ENCODE assay signal across 16 cellular contexts in genomic region chr5:445591-445990, GRCh38. TPM values are rescaled to one million over a fixed set of nuclear protein-coding genes. Genes with fewer than 3 reads are reported as not detected.
A peak's percentile ranks its signal among the peaks of the same experiment; 100 is the strongest.
DNase-seq lines count a peak whose midpoint lies in the region; ATAC-seq and TF ChIP-seq lines count a peak whose summit lies in the region.
"Had no signal": no experiment of that assay in that cellular context is flagged by ENCODE, and none has a peak within 500 bp of the region (broad histone marks: within the 10 kb centered on the region; RNA-seq: fewer than 3 reads in every experiment).

No MANE protein-coding gene starts in this region.

- no peak for DNase-seq in activated naive CD8-positive, alpha-beta T cell treated with anti-CD3 and anti-CD28 coated beads, Interleukin-2, amount 50 U/mL, for 24 hours
- DNase-seq in HCT116 (ENCODE audit: low read depth, low spot score) = no peak
- DNase-seq in stimulated activated effector memory CD8-positive, alpha-beta T cell treated with anti-CD3 and anti-CD28 coated beads, Interleukin-12 subunit alpha, Interleukin-12 subunit beta, amount 100 ng/mL, for 72 hours (ENCODE audit: low spot score in 2 of 2) = no peak
- no peak for DNase-seq in RPMI8226
- DNase-seq: activated CD4-positive, alpha-beta T cell treated with anti-CD3 and anti-CD28 coated beads, Interleukin-2, amount 50 U/mL, for 4 hours; activated gamma-delta T cell treated with Interleukin-2 at 50 U/mL for 16 hours; erythroblast; H7; NCI-H1694; NCI-H226; NK-92 treated with Interleukin-12 subunit alpha and Interleukin-12 subunit beta, amount 100 ng/mL, for 24 hours had no signal

- no TSS peak for BruUV-seq in HCT116 (replicated peaks; lab: Mats Ljungman, UMichigan)

- 0 out of 2 replicates have a peak overlapping the region, but pooled peaks have one; percentile 5 for H3K27ac ChIP-seq in HCT116 (ENCODE audit: low read depth, low read length)
- H3K27ac ChIP-seq: body of pancreas had no signal

- H4K20me1 ChIP-seq in HCT116 (ENCODE audit: insufficient read depth) = 0 out of 2 replicates have a peak, but pooled peaks cover 3% of the 10 kb centered on the region

- H3K9me2 ChIP-seq in HCT116 (ENCODE audit: insufficient read depth) = no peaks in the 10 kb centered on the region

- peaks cover 26% of the 10 kb centered on the region for H3K36me3 Mint-ChIP-seq in activated naive CD8-positive, alpha-beta T cell
- peaks cover 52% of the 10 kb centered on the region for H3K36me3 Mint-ChIP-seq in activated naive CD8-positive, alpha-beta T cell treated with anti-CD3 and anti-CD28 coated beads, Interleukin-2, amount 50 U/mL, for 24 hours (ENCODE audit: low read depth)
- peaks cover 80% of the 10 kb centered on the region for H3K36me3 Mint-ChIP-seq in stimulated activated effector memory CD8-positive, alpha-beta T cell treated with anti-CD3 and anti-CD28 coated beads, Interleukin-12 subunit alpha, Interleukin-12 subunit beta, amount 100 ng/mL, for 72 hours

- H2AFZ ChIP-seq in HCT116 (ENCODE audit: low read depth, low read length, poor library complexity, severe bottlenecking) = no peak overlapping the region

- H3K9me3 Mint-ChIP-seq in activated naive CD8-positive, alpha-beta T cell (ENCODE audit: low read depth) = no peaks in the 10 kb centered on the region
- no peaks in the 10 kb centered on the region for H3K9me3 Mint-ChIP-seq in activated naive CD8-positive, alpha-beta T cell treated with anti-CD3 and anti-CD28 coated beads, Interleukin-2, amount 50 U/mL, for 24 hours
- no peaks in the 10 kb centered on the region for H3K9me3 Mint-ChIP-seq in stimulated activated effector memory CD8-positive, alpha-beta T cell treated with anti-CD3 and anti-CD28 coated beads, Interleukin-12 subunit alpha, Interleukin-12 subunit beta, amount 100 ng/mL, for 72 hours

- CTCF ChIA-PET in HCT116 (lab: Charles Lee) = interaction anchor here (0.7 to 2.0 kb wide), 4 partner anchors 27 to 158 kb away, joined by 3 to 9 read pairs (median 3); no protein-coding TSS in a partner anchor

- no peak overlapping the region for H3K4me2 ChIP-seq in HCT116 (ENCODE audit: low read length)

- H3K4me1 ChIP-seq in HCT116 (ENCODE audit: control insufficient read depth in 1 of 2, insufficient read depth in 2 of 2, low read length in 2 of 2) (peaks cover 12 to 30% of the 10 kb centered on the region in 2 experiments), endocrine pancreas (ENCODE audit: control insufficient read depth, insufficient read depth, low read length) (no peaks in the 10 kb centered on the region)

- no peaks in the 10 kb centered on the region for H3K9me3 ChIP-seq in HCT116 (ENCODE audit: control insufficient read depth in 1 of 2, insufficient read depth in 1 of 2, low read depth in 1 of 2, low read length in 2 of 2)
- no peaks in the 10 kb centered on the region for H3K9me3 ChIP-seq in endocrine pancreas (ENCODE audit: control insufficient read depth, low read length)
- H3K9me3 ChIP-seq: body of pancreas had no signal

- intact Hi-C loops in HCT116 (cut with micrococcal nuclease) = loop anchor here (10.0 kb wide), 2 partner anchors 459 to 719 kb away; no protein-coding TSS in a partner anchor

- H3K27me3 ChIP-seq in HCT116 (ENCODE audit: insufficient read depth, low read length) (no peaks in the 10 kb centered on the region), endocrine pancreas (ENCODE audit: control insufficient read depth, insufficient read depth, low read length) (no peaks in the 10 kb centered on the region)
- H3K27me3 ChIP-seq: body of pancreas had no signal

- no peaks in the 10 kb centered on the region for H3K27me3 Mint-ChIP-seq in activated naive CD8-positive, alpha-beta T cell
- H3K27me3 Mint-ChIP-seq in activated naive CD8-positive, alpha-beta T cell treated with anti-CD3 and anti-CD28 coated beads, Interleukin-2, amount 50 U/mL, for 24 hours = no peaks in the 10 kb centered on the region

- TF ChIP-seq POLR2A in HCT116 (IDR thresholded peaks at IDR 0.05; ENCODE audit: borderline replicate concordance, extremely low read depth, insufficient read depth, insufficient read length) = no peak

- RAD21 ChIA-PET in HCT116 (lab: Charles Lee; ENCODE audit: low non-redundant PET in 1 of 2, low total read pairs in 2 of 2, uncharacterized antibody in 2 of 2, unreplicated experiment in 2 of 2) = no interaction called here

- H3K27ac Mint-ChIP-seq in activated naive CD8-positive, alpha-beta T cell = peak overlapping the region; percentile 41
- H3K27ac Mint-ChIP-seq in activated naive CD8-positive, alpha-beta T cell treated with anti-CD3 and anti-CD28 coated beads, Interleukin-2, amount 50 U/mL, for 24 hours = no peak overlapping the region
- peak overlapping the region; percentile 51 for H3K27ac Mint-ChIP-seq in stimulated activated effector memory CD8-positive, alpha-beta T cell treated with anti-CD3 and anti-CD28 coated beads, Interleukin-12 subunit alpha, Interleukin-12 subunit beta, amount 100 ng/mL, for 72 hours

- no peak for TF ChIP-seq RAD21 in HCT116 (IDR thresholded peaks at IDR 0.05; ENCODE audit: low read depth)

- H3K79me2 ChIP-seq in HCT116 (ENCODE audit: insufficient read depth, low read length) = peaks cover 52% of the 10 kb centered on the region

- no peak for TF ChIP-seq CTCF in HCT116 (IDR thresholded peaks at IDR 0.05 in 2 of 3, conservative IDR thresholded peaks at IDR 0.05 in 1 of 3; ENCODE audit: borderline replicate concordance in 1 of 3, insufficient read depth in 1 of 3, low read depth in 2 of 3, low read length in 2 of 3)

- H3K36me3 ChIP-seq in HCT116 (ENCODE audit: control insufficient read depth in 1 of 2, insufficient read depth in 2 of 2, low read length in 2 of 2) (peaks cover 20 to 30% of the 10 kb centered on the region in 2 experiments; a peak in 3 of 4 replicates), endocrine pancreas (ENCODE audit: control insufficient read depth, insufficient read depth, low read length) (peaks cover 2% of the 10 kb centered on the region)

- peak overlapping the region; percentile 32 for H3K4me3 Mint-ChIP-seq in activated naive CD8-positive, alpha-beta T cell
- no peak overlapping the region for H3K4me3 Mint-ChIP-seq in activated naive CD8-positive, alpha-beta T cell treated with anti-CD3 and anti-CD28 coated beads, Interleukin-2, amount 50 U/mL, for 24 hours
- H3K4me3 Mint-ChIP-seq in stimulated activated effector memory CD8-positive, alpha-beta T cell treated with anti-CD3 and anti-CD28 coated beads, Interleukin-12 subunit alpha, Interleukin-12 subunit beta, amount 100 ng/mL, for 72 hours = no peak overlapping the region

- H3K9ac ChIP-seq in HCT116 (ENCODE audit: low read length) (no peak overlapping the region), endocrine pancreas (ENCODE audit: control insufficient read depth, insufficient read depth, low read length) (peak overlapping the region; percentile 11)

- POLR2A ChIA-PET in HCT116 (lab: Charles Lee) = no interaction called here

- peaks cover 41% of the 10 kb centered on the region for H3K4me1 Mint-ChIP-seq in activated naive CD8-positive, alpha-beta T cell (ENCODE audit: low read depth)
- H3K4me1 Mint-ChIP-seq in activated naive CD8-positive, alpha-beta T cell treated with anti-CD3 and anti-CD28 coated beads, Interleukin-2, amount 50 U/mL, for 24 hours = peaks cover 37% of the 10 kb centered on the region
- H3K4me1 Mint-ChIP-seq in stimulated activated effector memory CD8-positive, alpha-beta T cell treated with anti-CD3 and anti-CD28 coated beads, Interleukin-12 subunit alpha, Interleukin-12 subunit beta, amount 100 ng/mL, for 72 hours = peaks cover 64% of the 10 kb centered on the region

- no peak overlapping the region for H3K4me3 ChIP-seq in HCT116 (replicated peaks in 1 of 2; ENCODE audit: low read depth in 1 of 2, low read length in 2 of 2)
- no peak overlapping the region for H3K4me3 ChIP-seq in endocrine pancreas (ENCODE audit: control insufficient read depth, insufficient read depth, low read length)
- H3K4me3 ChIP-seq: body of pancreas had no signal

- no peak for ATAC-seq in activated naive CD8-positive, alpha-beta T cell treated with anti-CD3 and anti-CD28 coated beads, Interleukin-2, amount 50 U/mL, for 24 hours
- ATAC-seq in HCT116 (no peak), HG03196 (IDR thresholded peaks at IDR 0.05; ENCODE audit: unreplicated experiment) (no peak), HG03442 (IDR thresholded peaks at IDR 0.05; ENCODE audit: unreplicated experiment) (no peak)
- no peak for ATAC-seq in stimulated activated effector memory CD8-positive, alpha-beta T cell treated with anti-CD3 and anti-CD28 coated beads, Interleukin-12 subunit alpha, Interleukin-12 subunit beta, amount 100 ng/mL, for 72 hours
- ATAC-seq: body of pancreas had no signal

TF ChIP-seq in HCT116, 20 proteins besides CTCF, POLR2A, EP300 and RAD21 (continues in another document):
- TF ChIP-seq TCF7L2 (IDR thresholded peaks at IDR 0.05; ENCODE audit: borderline replicate concordance, extremely low read depth, insufficient read depth, insufficient read length) (no peak), CBX3 (IDR thresholded peaks at IDR 0.05; ENCODE audit: low read depth) (no peak), ZBTB33 (IDR thresholded peaks at IDR 0.05; ENCODE audit: extremely low read depth, insufficient replicate concordance, low read length) (no peak), ZFX (IDR thresholded peaks at IDR 0.05) (no peak), MAX (IDR thresholded peaks at IDR 0.05) (no peak), SP1 (IDR thresholded peaks at IDR 0.05; ENCODE audit: low read depth) (no peak), ELF1 (IDR thresholded peaks at IDR 0.05; ENCODE audit: borderline replicate concordance, low read depth) (no peak)
- TF ChIP-seq, protein P1, sequence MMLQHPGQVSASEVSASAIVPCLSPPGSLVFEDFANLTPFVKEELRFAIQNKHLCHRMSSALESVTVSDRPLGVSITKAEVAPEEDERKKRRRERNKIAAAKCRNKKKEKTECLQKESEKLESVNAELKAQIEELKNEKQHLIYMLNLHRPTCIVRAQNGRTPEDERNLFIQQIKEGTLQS (IDR thresholded peaks at IDR 0.05) = no peak

RNA-seq across cellular contexts. Expression of gene EXOC3, which starts 2.6 kb away (rescaled TPM):
- total RNA-seq in HCT116 (2021; ENCODE audit: unreplicated experiment) = 52.4 TPM
- polyA plus RNA-seq in HCT116 (2012) = 42.8 and 48.1 TPM in 2 replicates
